Comparison of ENCODE assay signal across 18 cellular contexts in the genomic region with DNA sequence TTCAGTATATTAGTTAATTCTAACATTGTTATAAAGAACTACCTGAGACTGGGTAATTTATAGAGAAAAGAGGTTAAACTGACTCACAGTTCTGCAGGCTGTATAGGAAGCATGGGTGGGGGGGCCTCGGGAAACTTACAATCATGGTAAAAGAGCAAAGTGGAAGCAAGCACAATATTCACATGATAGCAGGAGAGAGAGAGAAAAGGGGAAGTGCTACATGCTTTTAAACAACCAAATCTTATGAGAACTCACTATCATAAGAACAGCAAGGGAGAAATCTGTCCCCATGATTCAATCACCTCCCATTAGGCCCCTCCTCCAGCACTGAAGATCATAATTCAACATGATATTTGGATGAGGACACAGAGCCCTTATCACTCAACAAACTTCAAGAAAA.
"Had no signal": no experiment of that assay in that cellular context is flagged by ENCODE, and none has a peak within 500 bp of the region (broad histone marks: within the 10 kb centered on the region; RNA-seq: fewer than 3 reads in every experiment).

No MANE protein-coding gene starts in this region.

- H3K27me3 Mint-ChIP-seq: activated CD4-positive, alpha-beta memory T cell treated with anti-CD3 and anti-CD28 coated beads, Interleukin-2, amount 10 ng/mL, durations not matched to agents 7 days and 5 days; activated CD4-positive, alpha-beta T cell treated with anti-CD3 and anti-CD28 coated beads for 36 hours; activated naive CD4-positive, alpha-beta T cell treated with anti-CD3 and anti-CD28 coated beads, Interleukin-2, amount 10 ng/mL, durations not matched to agents 7 days and 5 days; activated T-cell treated with anti-CD3 and anti-CD28 coated beads, Interleukin-2, amount 50 U/mL, for 24 hours had no signal

- H3K27me3 ChIP-seq: ascending aorta, breast epithelium, esophagus squamous epithelium, hepatocyte, thyroid gland had no signal

- H3K36me3 ChIP-seq: ascending aorta, breast epithelium, esophagus squamous epithelium, thyroid gland had no signal

- H3K27ac Mint-ChIP-seq: activated CD4-positive, alpha-beta memory T cell treated with anti-CD3 and anti-CD28 coated beads, Interleukin-2, amount 10 ng/mL, durations not matched to agents 7 days and 5 days; activated CD4-positive, alpha-beta T cell treated with anti-CD3 and anti-CD28 coated beads for 36 hours; activated naive CD4-positive, alpha-beta T cell treated with anti-CD3 and anti-CD28 coated beads, Interleukin-2, amount 10 ng/mL, durations not matched to agents 7 days and 5 days; activated T-cell treated with anti-CD3 and anti-CD28 coated beads, Interleukin-2, amount 50 U/mL, for 24 hours; naive thymus-derived CD4-positive, alpha-beta T cell; stimulated activated effector memory CD8-positive, alpha-beta T cell treated with anti-CD3 and anti-CD28 coated beads, Interleukin-12 subunit alpha, Interleukin-12 subunit beta, amount 100 ng/mL, for 72 hours had no signal

- H3K4me1 ChIP-seq: ascending aorta, breast epithelium, esophagus squamous epithelium, thyroid gland had no signal

- ATAC-seq: activated CD4-positive, alpha-beta T cell treated with anti-CD3 and anti-CD28 coated beads for 36 hours; left lobe of liver; naive thymus-derived CD4-positive, alpha-beta T cell; stimulated activated effector memory CD8-positive, alpha-beta T cell treated with anti-CD3 and anti-CD28 coated beads, Interleukin-12 subunit alpha, Interleukin-12 subunit beta, amount 100 ng/mL, for 72 hours had no signal

- H3K36me3 Mint-ChIP-seq: activated naive CD4-positive, alpha-beta T cell treated with anti-CD3 and anti-CD28 coated beads, Interleukin-2, amount 10 ng/mL, durations not matched to agents 7 days and 5 days; stimulated activated effector memory CD8-positive, alpha-beta T cell treated with anti-CD3 and anti-CD28 coated beads, Interleukin-12 subunit alpha, Interleukin-12 subunit beta, amount 100 ng/mL, for 72 hours had no signal

- H3K9me3 ChIP-seq: thyroid gland had no signal

- H3K4me1 Mint-ChIP-seq: activated CD4-positive, alpha-beta memory T cell treated with anti-CD3 and anti-CD28 coated beads, Interleukin-2, amount 10 ng/mL, durations not matched to agents 7 days and 5 days; activated CD4-positive, alpha-beta T cell treated with anti-CD3 and anti-CD28 coated beads for 36 hours; activated naive CD4-positive, alpha-beta T cell treated with anti-CD3 and anti-CD28 coated beads, Interleukin-2, amount 10 ng/mL, durations not matched to agents 7 days and 5 days; stimulated activated effector memory CD8-positive, alpha-beta T cell treated with anti-CD3 and anti-CD28 coated beads, Interleukin-12 subunit alpha, Interleukin-12 subunit beta, amount 100 ng/mL, for 72 hours had no signal

- H3K4me3 ChIP-seq: ascending aorta, breast epithelium, esophagus squamous epithelium, hepatocyte, thyroid gland had no signal

- H3K27ac ChIP-seq: ascending aorta, breast epithelium, esophagus squamous epithelium, hepatocyte, thyroid gland, VCaP had no signal

- DNase-seq: activated CD4-positive, alpha-beta memory T cell treated with anti-CD3 and anti-CD28 coated beads, Interleukin-2, amount 10 ng/mL, durations not matched to agents 7 days and 5 days; activated CD4-positive, alpha-beta T cell treated with anti-CD3 and anti-CD28 coated beads for 36 hours; activated naive CD4-positive, alpha-beta T cell treated with anti-CD3 and anti-CD28 coated beads, Interleukin-2, amount 10 ng/mL, durations not matched to agents 7 days and 5 days; activated T-cell treated with anti-CD3 and anti-CD28 coated beads, Interleukin-2, amount 50 U/mL, for 24 hours; cerebellar nuclear complex; effector CD8-positive, alpha-beta T cell; esophagus squamous epithelium; islet precursor cell; mammary epithelial cell; naive thymus-derived CD4-positive, alpha-beta T cell; stimulated activated CD4-positive, alpha-beta T cell treated with anti-CD3 and anti-CD28 coated beads, Interleukin-1b, Interleukin-23, amount 100 ng/mL, for 48 hours; thyroid gland had no signal

- H3K4me3 Mint-ChIP-seq: activated CD4-positive, alpha-beta memory T cell treated with anti-CD3 and anti-CD28 coated beads, Interleukin-2, amount 10 ng/mL, durations not matched to agents 7 days and 5 days; activated CD4-positive, alpha-beta T cell treated with anti-CD3 and anti-CD28 coated beads for 36 hours; activated naive CD4-positive, alpha-beta T cell treated with anti-CD3 and anti-CD28 coated beads, Interleukin-2, amount 10 ng/mL, durations not matched to agents 7 days and 5 days; activated T-cell treated with anti-CD3 and anti-CD28 coated beads, Interleukin-2, amount 50 U/mL, for 24 hours; naive thymus-derived CD4-positive, alpha-beta T cell; stimulated activated effector memory CD8-positive, alpha-beta T cell treated with anti-CD3 and anti-CD28 coated beads, Interleukin-12 subunit alpha, Interleukin-12 subunit beta, amount 100 ng/mL, for 72 hours had no signal
